In the genomic region with DNA sequence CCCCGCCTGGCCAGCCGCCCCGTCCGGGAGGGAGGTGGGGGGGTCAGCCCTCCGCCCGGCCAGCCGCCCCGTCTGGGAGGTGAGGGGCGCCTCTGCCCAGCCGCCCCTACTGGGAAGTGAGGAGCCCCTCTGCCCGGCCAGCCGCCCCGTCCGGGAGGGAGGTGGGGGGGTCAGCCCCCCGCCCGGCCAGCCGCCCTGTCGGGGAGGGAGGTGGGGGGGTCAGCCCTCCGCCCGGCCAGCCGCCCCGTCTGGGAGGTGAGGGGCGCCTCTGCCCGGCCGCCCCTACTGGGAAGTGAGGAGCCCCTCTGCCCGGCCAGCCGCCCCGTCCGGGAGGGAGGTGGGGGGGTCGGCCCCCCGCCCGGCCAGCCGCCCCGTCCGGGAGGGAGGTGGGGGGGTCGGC, we compare ENCODE assay signal across 1 cellular context. TPM values are rescaled to one million over a fixed set of nuclear protein-coding genes. Genes with fewer than 3 reads are reported as not detected.
"Had no signal": no experiment of that assay in that cellular context is flagged by ENCODE, and none has a peak within 500 bp of the region (broad histone marks: within the 10 kb centered on the region; RNA-seq: fewer than 3 reads in every experiment).

No MANE protein-coding gene starts in this region.

RNA-seq across cellular contexts. Expression of gene CAMP, which starts 11.5 kb away (rescaled TPM):
- total RNA-seq: G401 had no signal
